Comparison of ENCODE assay signal across 9 cellular contexts in the genomic region with DNA sequence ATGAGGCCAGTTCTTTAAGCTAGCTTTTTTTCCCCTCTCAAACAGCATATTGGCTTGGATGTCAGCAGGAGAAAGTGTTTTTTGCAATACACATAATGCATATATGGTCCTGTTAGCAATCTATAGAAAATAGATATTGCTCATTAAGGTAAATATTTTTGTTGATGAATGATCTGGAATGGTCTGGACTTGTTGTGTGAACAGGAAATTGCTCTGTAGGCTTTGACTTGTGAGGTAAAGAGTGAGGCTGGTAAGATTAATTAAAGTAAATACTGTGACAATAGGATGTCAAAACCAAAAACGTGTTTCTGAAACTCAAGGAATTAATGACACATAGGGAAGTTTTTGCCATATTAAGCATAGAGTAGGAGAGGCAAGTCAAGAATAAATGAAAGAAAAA.
"Had no signal": no experiment of that assay in that cellular context is flagged by ENCODE, and none has a peak within 500 bp of the region (broad histone marks: within the 10 kb centered on the region; RNA-seq: fewer than 3 reads in every experiment).

No MANE protein-coding gene starts in this region.

- H3K4me1 ChIP-seq: HAP-1 had no signal

- ATAC-seq: HCT116, HepG2, K562 had no signal

- FAIRE-seq: HepG2, K562 had no signal

- H3K4me3 ChIP-seq: GM23248, HAP-1, K562 had no signal

- H3K27ac ChIP-seq: GM23248, HL-60 had no signal

- DNase-seq: GM23248, GOT3, H7, KG1 had no signal

- H3K9me3 ChIP-seq: HAP-1 had no signal
